Comparison of ENCODE assay signal across 9 cellular contexts in the genomic region with DNA sequence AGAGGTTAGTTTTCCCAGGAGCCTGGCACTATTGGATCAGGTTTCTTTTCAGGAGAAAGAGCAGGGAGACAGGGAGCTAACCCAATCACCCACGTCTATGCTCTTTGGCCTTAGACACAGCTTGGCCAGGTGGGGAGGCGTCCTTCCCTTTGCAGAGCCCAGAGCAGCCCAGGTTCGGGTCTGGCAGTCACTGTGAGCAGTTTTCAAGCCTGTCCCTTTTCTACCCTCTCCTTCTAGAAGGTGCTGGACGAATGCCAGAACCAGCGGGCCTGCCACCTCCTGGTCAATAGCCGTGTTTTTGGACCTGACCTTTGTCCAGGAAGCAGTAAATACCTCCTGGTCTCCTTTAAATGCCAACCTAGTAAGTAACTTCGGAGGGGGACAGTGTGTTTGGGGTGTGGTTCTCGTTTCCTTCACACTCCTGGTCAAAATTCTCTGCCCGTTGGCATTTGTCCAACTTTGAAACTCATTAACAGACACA. TPM values are rescaled to one million over a fixed set of nuclear protein-coding genes. Genes with fewer than 3 reads are reported as not detected.
DNase-seq lines count a peak whose midpoint lies in the region; ATAC-seq and TF ChIP-seq lines count a peak whose summit lies in the region.
"Had no signal": no experiment of that assay in that cellular context is flagged by ENCODE, and none has a peak within 500 bp of the region (broad histone marks: within the 10 kb centered on the region; RNA-seq: fewer than 3 reads in every experiment).

No MANE protein-coding gene starts in this region.

- H3K4me1 Mint-ChIP-seq in T-helper 2 cell treated with Interferon-gamma antibody and Interleukin-4, amounts not matched to agents 5 μg/mL and 100 μg/mL, for 36 hours (ENCODE audit: low read depth), result no peaks in the 10 kb centered on the region
- no peaks in the 10 kb centered on the region for H3K4me1 Mint-ChIP-seq in endothelial cell (ENCODE audit: unreplicated experiment)

- H3K9me2 ChIP-seq in hepatocyte (replicated peaks; ENCODE audit: insufficient read depth), result no peaks in the 10 kb centered on the region

- DNase-seq in hepatocyte (ENCODE audit: low spot score) (peak; percentile 53), NCI-H345 treated with DMSO at 0.1 percent for 48 hours (lab: John Stamatoyannopoulos, UW; ENCODE audit: unreplicated experiment) (no peak), endothelial cell (ENCODE audit: low spot score) (no peak)
- no peak for DNase-seq in T-helper 2 cell treated with Interferon-gamma antibody and Interleukin-4, amounts not matched to agents 5 μg/mL and 100 μg/mL, for 36 hours (ENCODE audit: low spot score)

- no peak overlapping the region for H3K4me3 ChIP-seq in HEK293 (ENCODE audit: low read depth, low read length)
- no peak overlapping the region for H3K4me3 ChIP-seq in hepatocyte
- peak overlapping the region in 1 of 2 donors; percentile 22 for H3K4me3 ChIP-seq in stomach smooth muscle (ENCODE audit: low read length in 2 of 2)
- H3K4me3 ChIP-seq: GM12878 had no signal

- H3K27me3 ChIP-seq in hepatocyte (no peaks in the 10 kb centered on the region), stomach smooth muscle (ENCODE audit: control insufficient read depth in 1 of 2, insufficient read depth in 2 of 2, low read length in 2 of 2) (no peaks in the 10 kb centered on the region)

- no peak overlapping the region for H2AFZ ChIP-seq in hepatocyte

- peak overlapping the region; percentile 39 for H3K4me2 ChIP-seq in hepatocyte

- H3K27ac ChIP-seq in HEK293 (ENCODE audit: extremely low read depth, low read depth, low read length) (no peak overlapping the region), angular gyrus (ENCODE audit: low read depth, low read length) (peak overlapping the region; percentile 42), hepatocyte (peak overlapping the region; percentile 47), stomach smooth muscle (ENCODE audit: low read length) (peak overlapping the region; percentile 83)

- TF ChIP-seq CTCF in HEK293 (tag by site-specific recombination; IDR thresholded peaks at IDR 0.05) (peak; percentile 42; the same call in 1 of the 2 replicates), hepatocyte (IDR thresholded peaks at IDR 0.05; ENCODE audit: poor library complexity) (peak; percentile 5), endothelial cell (IDR thresholded peaks at IDR 0.05; ENCODE audit: unreplicated experiment) (no peak)

- H3K4me1 ChIP-seq in HEK293 (ENCODE audit: control insufficient read depth, insufficient read depth, low read length) (peaks cover 5% of the 10 kb centered on the region), hepatocyte (ENCODE audit: insufficient read depth) (peaks cover 14% of the 10 kb centered on the region), stomach smooth muscle (ENCODE audit: control insufficient read depth, insufficient read depth, low read length) (peaks cover 30% of the 10 kb centered on the region)

- no peaks in the 10 kb centered on the region for H4K20me1 ChIP-seq in hepatocyte (ENCODE audit: insufficient read depth, poor library complexity, severe bottlenecking)

- WGBS in hepatocyte (ENCODE audit: low lambda C conversion rate, missing lambda C conversion rate), result 39% methylated on average over 9 of the region's 9 CpGs

- POLR2A ChIA-PET in HEK293 (lab: Yijun Ruan, JAX), result no interaction called here

- H3K9me3 ChIP-seq in HEK293 (ENCODE audit: control insufficient read depth, insufficient read depth, low read depth, low read length), result no peaks in the 10 kb centered on the region
- no peaks in the 10 kb centered on the region for H3K9me3 ChIP-seq in hepatocyte (ENCODE audit: low read depth)
- no peaks in the 10 kb centered on the region for H3K9me3 ChIP-seq in stomach smooth muscle (ENCODE audit: control insufficient read depth in 2 of 2, low read length in 2 of 2)

- no peak overlapping the region for H3K4me3 Mint-ChIP-seq in T-helper 2 cell treated with Interferon-gamma antibody and Interleukin-4, amounts not matched to agents 5 μg/mL and 100 μg/mL, for 36 hours
- no peak overlapping the region for H3K4me3 Mint-ChIP-seq in endothelial cell (ENCODE audit: unreplicated experiment)

- H3K36me3 ChIP-seq in HEK293 (ENCODE audit: control insufficient read depth in 2 of 2, insufficient read depth in 1 of 2, low read length in 2 of 2) (no peaks in the 10 kb centered on the region), hepatocyte (replicated peaks; ENCODE audit: insufficient read depth, low read depth) (no peaks in the 10 kb centered on the region), stomach smooth muscle (ENCODE audit: control insufficient read depth in 2 of 2, insufficient read depth in 2 of 2, low read length in 2 of 2) (peaks cover 16 to 27% of the 10 kb centered on the region in 2 donors)

- no peaks in the 10 kb centered on the region for H3K36me3 Mint-ChIP-seq in T-helper 2 cell treated with Interferon-gamma antibody and Interleukin-4, amounts not matched to agents 5 μg/mL and 100 μg/mL, for 36 hours (ENCODE audit: low read depth)
- no peaks in the 10 kb centered on the region for H3K36me3 Mint-ChIP-seq in endothelial cell (ENCODE audit: low read depth, unreplicated experiment)

- CTCF ChIA-PET in HEK293 (lab: Yijun Ruan, JAX), result interaction anchor here (0.7 to 1.0 kb wide), 2 partner anchors 48 to 55 kb away, joined by 3 read pairs; no protein-coding TSS in a partner anchor

- no peaks in the 10 kb centered on the region for H3K27me3 Mint-ChIP-seq in T-helper 2 cell treated with Interferon-gamma antibody and Interleukin-4, amounts not matched to agents 5 μg/mL and 100 μg/mL, for 36 hours (ENCODE audit: low read depth)
- peaks cover 7% of the 10 kb centered on the region for H3K27me3 Mint-ChIP-seq in endothelial cell (ENCODE audit: unreplicated experiment)

- ATAC-seq in HG03457 (IDR thresholded peaks at IDR 0.05; ENCODE audit: unreplicated experiment), result no peak
- ATAC-seq: GM12878 had no signal

- no peaks in the 10 kb centered on the region for H3K79me2 ChIP-seq in hepatocyte

- H3K9ac ChIP-seq in stomach smooth muscle (ENCODE audit: low read length in 2 of 2), result no peak overlapping the region

- H3K27ac Mint-ChIP-seq in T-helper 2 cell treated with Interferon-gamma antibody and Interleukin-4, amounts not matched to agents 5 μg/mL and 100 μg/mL, for 36 hours, result no peak overlapping the region
- no peak overlapping the region for H3K27ac Mint-ChIP-seq in endothelial cell (ENCODE audit: unreplicated experiment)

- H3K9me3 Mint-ChIP-seq in T-helper 2 cell treated with Interferon-gamma antibody and Interleukin-4, amounts not matched to agents 5 μg/mL and 100 μg/mL, for 36 hours, result no peaks in the 10 kb centered on the region
- H3K9me3 Mint-ChIP-seq in endothelial cell (ENCODE audit: unreplicated experiment), result no peaks in the 10 kb centered on the region

TF ChIP-seq in HEK293, 187 proteins besides CTCF, POLR2A, EP300 and RAD21:
- TF ChIP-seq ZNF488 (tag by site-specific recombination; IDR thresholded peaks at IDR 0.05) (no peak), ZNF707 (tag by site-specific recombination; IDR thresholded peaks at IDR 0.05) (peak; percentile 66)

RNA-seq across cellular contexts. Expression of gene EVA1C, which starts 44.9 kb away (rescaled TPM):
- total RNA-seq in hepatocyte (2.9 and 3.4 TPM in 2 replicates), endothelial cell (ENCODE audit: unreplicated experiment) (1.1 TPM)
- 2.2 and 4.4 TPM in 2 replicates for polyA plus RNA-seq in hepatocyte
- total RNA-seq: GM12878 had no signal
